21 cellular contexts compared by ENCODE assay signal in the genomic region with DNA sequence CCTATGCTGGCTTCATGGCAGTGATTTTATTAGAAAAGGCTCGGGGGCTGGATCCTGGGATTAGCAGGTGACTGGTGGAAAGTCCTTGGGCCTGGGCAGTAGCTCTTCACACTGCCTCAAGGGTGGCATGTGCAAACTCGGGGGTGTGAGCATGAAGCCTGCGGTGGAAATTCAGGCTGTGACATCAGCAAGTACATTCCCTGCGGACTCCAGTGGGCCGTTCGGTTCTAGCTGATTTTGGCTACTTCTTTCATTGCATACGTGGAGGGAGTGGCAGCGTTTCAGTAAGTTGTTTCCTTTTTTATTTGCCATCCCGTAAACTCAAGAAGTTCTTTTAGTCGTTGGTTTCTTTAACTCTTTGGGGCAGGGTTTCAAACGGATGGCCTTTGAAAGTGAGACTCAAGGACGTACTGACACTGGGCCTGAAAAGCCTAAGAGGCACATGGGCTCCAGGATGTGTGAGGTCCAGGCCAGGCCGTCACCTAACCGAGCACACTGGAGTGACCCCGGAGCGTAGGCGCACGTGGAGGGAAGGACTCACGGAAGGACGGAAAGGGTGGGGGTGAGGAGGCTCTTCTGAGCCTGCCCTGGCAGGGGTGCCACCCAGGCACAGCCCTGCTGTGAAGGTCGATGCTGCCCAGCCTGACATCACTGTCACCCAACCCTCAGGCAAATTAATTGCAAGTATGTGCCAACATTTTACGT.
"Had no signal": no experiment of that assay in that cellular context is flagged by ENCODE, and none has a peak within 500 bp of the region (broad histone marks: within the 10 kb centered on the region; RNA-seq: fewer than 3 reads in every experiment).

No MANE protein-coding gene starts in this region.

- H3K4me3 Mint-ChIP-seq: activated CD4-positive, alpha-beta T cell treated with anti-CD3 and anti-CD28 coated beads for 36 hours; activated naive CD4-positive, alpha-beta T cell treated with anti-CD3 and anti-CD28 coated beads, Interleukin-2, amount 50 U/mL, for 24 hours; naive B cell; T-helper 1 cell treated with Interleukin-12 subunit alpha and Interleukin-12 subunit beta and Interleukin-4 antibody, amounts not matched to agents 30 μg/mL and 1 μg/mL, for 36 hours; WTC11 had no signal

- H3K4me3 ChIP-seq: body of pancreas, dorsolateral prefrontal cortex, esophagus squamous epithelium, gastroesophageal sphincter, thoracic aorta, upper lobe of left lung had no signal

- H3K4me1 Mint-ChIP-seq: activated CD4-positive, alpha-beta T cell treated with anti-CD3 and anti-CD28 coated beads for 36 hours; activated naive CD4-positive, alpha-beta T cell treated with anti-CD3 and anti-CD28 coated beads, Interleukin-2, amount 50 U/mL, for 24 hours; naive B cell had no signal

- H3K27ac Mint-ChIP-seq: activated CD4-positive, alpha-beta T cell treated with anti-CD3 and anti-CD28 coated beads for 36 hours; activated naive CD4-positive, alpha-beta T cell treated with anti-CD3 and anti-CD28 coated beads, Interleukin-2, amount 50 U/mL, for 24 hours; T-helper 1 cell treated with Interleukin-12 subunit alpha and Interleukin-12 subunit beta and Interleukin-4 antibody, amounts not matched to agents 30 μg/mL and 1 μg/mL, for 36 hours; WTC11 had no signal

- H3K36me3 Mint-ChIP-seq: activated naive CD4-positive, alpha-beta T cell treated with anti-CD3 and anti-CD28 coated beads, Interleukin-2, amount 50 U/mL, for 24 hours; naive B cell had no signal

- H3K36me3 ChIP-seq: esophagus squamous epithelium, gastroesophageal sphincter, thoracic aorta, upper lobe of left lung had no signal

- H3K9me3 Mint-ChIP-seq: activated naive CD4-positive, alpha-beta T cell treated with anti-CD3 and anti-CD28 coated beads, Interleukin-2, amount 50 U/mL, for 24 hours; T-helper 1 cell treated with Interleukin-12 subunit alpha and Interleukin-12 subunit beta and Interleukin-4 antibody, amounts not matched to agents 30 μg/mL and 1 μg/mL, for 36 hours had no signal

- H3K27me3 Mint-ChIP-seq: activated naive CD4-positive, alpha-beta T cell treated with anti-CD3 and anti-CD28 coated beads, Interleukin-2, amount 50 U/mL, for 24 hours had no signal

- ATAC-seq: activated CD4-positive, alpha-beta T cell treated with anti-CD3 and anti-CD28 coated beads for 36 hours; body of pancreas; gastroesophageal sphincter; left cardiac atrium; WTC11 had no signal

- H3K9me3 ChIP-seq: body of pancreas, esophagus squamous epithelium, gastroesophageal sphincter, thoracic aorta, upper lobe of left lung had no signal

- H3K27ac ChIP-seq: body of pancreas, dorsolateral prefrontal cortex, esophagus squamous epithelium, gastroesophageal sphincter, thoracic aorta, upper lobe of left lung had no signal

- H3K4me1 ChIP-seq: body of pancreas, gastroesophageal sphincter, upper lobe of left lung had no signal

- DNase-seq: activated CD4-positive, alpha-beta T cell treated with anti-CD3 and anti-CD28 coated beads for 36 hours; activated CD4-positive, alpha-beta T cell treated with anti-CD3 and anti-CD28 coated beads, Interleukin-2, amount 50 U/mL, for 4 hours; activated gamma-delta T cell treated with Interleukin-2 at 50 U/mL for 16 hours; activated T-cell treated with anti-CD3 and anti-CD28 coated beads for 4 hours; anterior cingulate cortex; body of pancreas; dorsolateral prefrontal cortex; esophagus squamous epithelium; left cardiac atrium; mesenchymal stem cell; naive B cell; occipital lobe; stimulated activated CD4-positive, alpha-beta T cell treated with anti-CD3 and anti-CD28 coated beads, Interleukin-4, amount 100 ng/mL, for 1 hour; stimulated activated naive CD4-positive, alpha-beta T cell; T1000; upper lobe of left lung had no signal

- H3K27me3 ChIP-seq: body of pancreas, esophagus squamous epithelium, upper lobe of left lung had no signal
